Comparison of ENCODE assay signal across 1 cellular context in genomic region chr2:106011993-106012392, GRCh38.
TF ChIP-seq lines count a peak whose summit lies in the region.

No MANE protein-coding gene starts in this region.

TF ChIP-seq in WTC11, 78 proteins besides CTCF, POLR2A, EP300 and RAD21 (continued from another document):
- TF ChIP-seq E2F5 (CRISPR knock-in tag; IDR thresholded peaks at IDR 0.05) (no peak), IRF2 (CRISPR knock-in tag; IDR thresholded peaks at IDR 0.05; ENCODE audit: borderline replicate concordance, low read depth) (no peak), GTF2I (CRISPR knock-in tag; conservative IDR thresholded peaks at IDR 0.05) (no peak), FOXK1 (CRISPR knock-in tag; IDR thresholded peaks at IDR 0.05) (no peak), PRDM15 (CRISPR knock-in tag; IDR thresholded peaks at IDR 0.05) (no peak), FOXJ3 (CRISPR knock-in tag; IDR thresholded peaks at IDR 0.05; ENCODE audit: borderline replicate concordance) (no peak), ZMAT4 (CRISPR knock-in tag; IDR thresholded peaks at IDR 0.05) (no peak), ZNF671 (CRISPR knock-in tag; IDR thresholded peaks at IDR 0.05) (no peak), SMAD4 (CRISPR knock-in tag; IDR thresholded peaks at IDR 0.05) (no peak), ARID4B (CRISPR knock-in tag; IDR thresholded peaks at IDR 0.05; ENCODE audit: borderline replicate concordance) (no peak), USF1 (CRISPR knock-in tag; IDR thresholded peaks at IDR 0.05) (no peak), ATF3 (CRISPR knock-in tag; conservative IDR thresholded peaks at IDR 0.05) (no peak), ZBTB43 (CRISPR knock-in tag; IDR thresholded peaks at IDR 0.05) (no peak), ELF4 (CRISPR knock-in tag; IDR thresholded peaks at IDR 0.05; ENCODE audit: low read depth) (no peak)
